In genomic region chr21:23792300-23792699, GRCh38 we compare ENCODE assay signal across 26 cellular contexts.
"Had no signal": no experiment of that assay in that cellular context is flagged by ENCODE, and none has a peak within 500 bp of the region (broad histone marks: within the 10 kb centered on the region; RNA-seq: fewer than 3 reads in every experiment).

No MANE protein-coding gene starts in this region.

- H3K4me3 ChIP-seq: stomach, suprapubic skin, testis, thoracic aorta, thyroid gland, tibial artery, tibial nerve, transverse colon, upper lobe of left lung, upper lobe of right lung, uterus, vagina had no signal

- H3K27me3 ChIP-seq: stomach, suprapubic skin, testis, thyroid gland, tibial artery, tibial nerve, transverse colon, upper lobe of left lung, upper lobe of right lung, uterus, vagina had no signal

- H3K27ac ChIP-seq: stomach, suprapubic skin, testis, thoracic aorta, thyroid gland, tibial artery, tibial nerve, transverse colon, upper lobe of left lung, upper lobe of right lung, uterus, vagina had no signal

- H3K9me3 ChIP-seq: suprapubic skin, testis, thoracic aorta, thyroid gland, tibial artery, tibial nerve, upper lobe of left lung, upper lobe of right lung, uterus, vagina had no signal

- H3K36me3 ChIP-seq: stomach, suprapubic skin, thoracic aorta, thyroid gland, tibial artery, tibial nerve, transverse colon, upper lobe of left lung, upper lobe of right lung, uterus, vagina had no signal

- ATAC-seq: stimulated activated effector memory CD8-positive, alpha-beta T cell treated with anti-CD3 and anti-CD28 coated beads, Interleukin-12 subunit alpha, Interleukin-12 subunit beta, amount 100 ng/mL, for 72 hours; stimulated activated memory B cell treated with anti-CD40 and anti-IgM and Interleukin-4, amounts not matched to agents 10 μg/mL and 1 μg/mL and 100 μg/mL, for 72 hours; stimulated activated naive B cell treated with anti-CD40 and anti-IgM and Interleukin-4, amounts not matched to agents 10 μg/mL and 1 μg/mL and 100 μg/mL, for 72 hours; stimulated activated naive CD8-positive, alpha-beta T cell treated with anti-CD3 and anti-CD28 coated beads, Interleukin-15, amount 100 ng/mL, for 72 hours; stimulated activated naive CD8-positive, alpha-beta T cell treated with anti-CD3 and anti-CD28 coated beads, Interleukin-15, Interleukin-2, amounts not matched to agents 100 U/mL and 50 U/mL, for 24 hours; upper lobe of right lung had no signal

- H3K4me1 ChIP-seq: stomach, suprapubic skin, testis, thyroid gland, tibial artery, tibial nerve, transverse colon, upper lobe of left lung, upper lobe of right lung, uterus, vagina had no signal

- DNase-seq: stimulated activated CD4-positive, alpha-beta T cell treated with anti-CD3 and anti-CD28 coated beads, Interleukin-2, amount 100 ng/mL, for 48 hours; stimulated activated CD4-positive, alpha-beta T cell treated with anti-CD3 and anti-CD28 coated beads, Interleukin-4, amount 100 ng/mL, for 1 hour; stimulated activated CD4-positive, alpha-beta T cell treated with anti-CD3 and anti-CD28 coated beads, Interleukin-4, amount 100 ng/mL, for 24 hours; stimulated activated CD4-positive, alpha-beta T cell treated with anti-CD3 and anti-CD28 coated beads, Interleukin-4, amount 100 ng/mL, for 4 hours; stimulated activated CD8-positive, alpha-beta memory T cell treated with anti-CD3 and anti-CD28 coated beads, Interleukin-4, amount 100 ng/mL, for 48 hours; stimulated activated naive B cell treated with anti-CD40 and anti-IgM and Interleukin-4, amounts not matched to agents 10 μg/mL and 1 μg/mL and 100 μg/mL, for 72 hours; stimulated activated naive CD4-positive, alpha-beta T cell; stimulated activated naive CD4-positive, alpha-beta T cell treated with Interleukin-2 at 50 U/mL for 16 hours; stimulated activated naive CD8-positive, alpha-beta T cell treated with anti-CD3 and anti-CD28 coated beads, Interleukin-15, amount 100 ng/mL, for 72 hours; stimulated activated naive CD8-positive, alpha-beta T cell treated with anti-CD3 and anti-CD28 coated beads, Interleukin-15, Interleukin-2, amounts not matched to agents 100 U/mL and 50 U/mL, for 24 hours; stomach; substantia nigra; testis; thyroid gland; tibial artery; transverse colon; trophoblast cell; upper lobe of left lung; upper lobe of right lung; uterus had no signal
